ENCODE assay signal across 12 cellular contexts in genomic region chr3:112633191-112633590, GRCh38. TPM values are rescaled to one million over a fixed set of nuclear protein-coding genes. Genes with fewer than 3 reads are reported as not detected.
DNase-seq lines count a peak whose midpoint lies in the region; TF ChIP-seq lines count a peak whose summit lies in the region.
"Had no signal": no experiment of that assay in that cellular context is flagged by ENCODE, and none has a peak within 500 bp of the region (broad histone marks: within the 10 kb centered on the region; RNA-seq: fewer than 3 reads in every experiment).

No MANE protein-coding gene starts in this region.

- H3K9me2 ChIP-seq in hepatocyte (replicated peaks; ENCODE audit: insufficient read depth), result no peaks in the 10 kb centered on the region
- H3K9me2 ChIP-seq in OCI-LY7 (ENCODE audit: insufficient read depth, low read length), result no peaks in the 10 kb centered on the region

- no peak for DNase-seq in hepatocyte (ENCODE audit: low spot score)
- no peak for DNase-seq in transverse colon
- no peak for DNase-seq in OCI-LY7 (ENCODE audit: low spot score)
- DNase-seq in GM10266 (ENCODE audit: extremely low spot score), result no peak
- DNase-seq in effector CD8-positive, alpha-beta T cell (lab: John Stamatoyannopoulos, UW), result no peak
- DNase-seq: activated CD4-positive, alpha-beta memory T cell treated with anti-CD3 and anti-CD28 coated beads for 36 hours; Caco-2; central memory CD4-positive, alpha-beta T cell; T-helper 1 cell had no signal

- no peak for TF ChIP-seq POLR2A in transverse colon (IDR thresholded peaks at IDR 0.05)

- WGBS in hepatocyte (ENCODE audit: low lambda C conversion rate, missing lambda C conversion rate), result 69% methylated on average over 3 of the region's 3 CpGs
- 40 to 44% methylated on average over 3 of the region's 3 CpGs for WGBS in transverse colon (ENCODE audit: low coverage in 1 of 2), 2 donors

- POLR2A ChIA-PET in OCI-LY7 (lab: Charles Lee), result no interaction called here

- no peak overlapping the region for H2AFZ ChIP-seq in hepatocyte
- no peak overlapping the region for H2AFZ ChIP-seq in OCI-LY7 (ENCODE audit: low read length)

- H3K27ac ChIP-seq in HUES6 (ENCODE audit: low read depth, low read length), result peak overlapping the region; percentile 38; the same call in 1 of the 2 replicates
- H3K27ac ChIP-seq in VCaP, result peak overlapping the region; percentile 65
- H3K27ac ChIP-seq in hepatocyte, result peak overlapping the region; percentile 40
- H3K27ac ChIP-seq in transverse colon, result peak overlapping the region; percentile 74 to 87 (median 82)
- H3K27ac ChIP-seq in OCI-LY7 (ENCODE audit: low read depth, low read length, poor library complexity, severe bottlenecking), result no peak overlapping the region
- H3K27ac ChIP-seq: KMS-11 had no signal

- CTCF ChIA-PET in OCI-LY7 (lab: Charles Lee; ENCODE audit: unreplicated experiment), result no interaction called here

- H3K9ac ChIP-seq in HUES6 (ENCODE audit: low read length), result no peak overlapping the region
- H3K9ac ChIP-seq: KMS-11 had no signal

- no TSS peak for BruUV-seq in OCI-LY7 (replicated peaks; lab: Mats Ljungman, UMichigan)

- H3K79me2 ChIP-seq in hepatocyte (no peaks in the 10 kb centered on the region), OCI-LY7 (ENCODE audit: insufficient read depth, low read depth, low read length) (no peaks in the 10 kb centered on the region)

- H3K4me1 ChIP-seq in HUES6 (ENCODE audit: control insufficient read depth, insufficient read depth, low read length) (peaks cover 53% of the 10 kb centered on the region), hepatocyte (ENCODE audit: insufficient read depth) (peaks cover 11% of the 10 kb centered on the region), transverse colon (peaks cover 4 to 51% (median 9%) of the 10 kb centered on the region in 4 donors), OCI-LY7 (ENCODE audit: insufficient read depth, low read length, poor library complexity, severe bottlenecking) (peaks cover 5% of the 10 kb centered on the region)

- TF ChIP-seq CTCF in VCaP (conservative IDR thresholded peaks at IDR 0.05) (no peak), hepatocyte (IDR thresholded peaks at IDR 0.05; ENCODE audit: poor library complexity) (no peak), transverse colon (IDR thresholded peaks at IDR 0.05) (no peak), OCI-LY7 (conservative IDR thresholded peaks at IDR 0.05; ENCODE audit: low read length) (no peak), GM10266 (IDR thresholded peaks at IDR 0.05; ENCODE audit: control insufficient read depth, insufficient read depth, low read depth, missing control alignments) (no peak)

- H4K20me1 ChIP-seq in hepatocyte (ENCODE audit: insufficient read depth, poor library complexity, severe bottlenecking) (no peaks in the 10 kb centered on the region), OCI-LY7 (ENCODE audit: insufficient read depth, low read length) (no peaks in the 10 kb centered on the region)

- intact Hi-C loops in transverse colon (cut with DNase I; ENCODE audit: low total_unique reads) (no loop called here), OCI-LY7 (cut with micrococcal nuclease; ENCODE audit: unreplicated experiment) (no loop called here)

- H3K4me2 ChIP-seq in hepatocyte, result peak overlapping the region; percentile 39
- H3K4me2 ChIP-seq in OCI-LY7 (ENCODE audit: low read length), result no peak overlapping the region
- H3K4me2 ChIP-seq: KMS-11 had no signal

- in situ Hi-C loops in transverse colon (cut with MboI; ENCODE audit: low pct_ligation_motif_present in 1 of 4, low pct_unique_long_range_greater_than_20kb in 1 of 4, low sequenced_read_pairs in 3 of 4), result loop anchor here in 2 of 4 donors (25.0 kb wide), 2 partner anchors 354 to 654 kb away; partner anchors contain the start of genes CD200R1 (in 1 of the 2) and GTPBP8 (in 1 of the 2)

- no peaks in the 10 kb centered on the region for H3K36me3 ChIP-seq in HUES6 (ENCODE audit: control insufficient read depth, insufficient read depth, low read length)
- no peaks in the 10 kb centered on the region for H3K36me3 ChIP-seq in hepatocyte (replicated peaks; ENCODE audit: insufficient read depth, low read depth)
- no peaks in the 10 kb centered on the region for H3K36me3 ChIP-seq in transverse colon
- no peaks in the 10 kb centered on the region for H3K36me3 ChIP-seq in OCI-LY7 (ENCODE audit: insufficient read depth, low read length)

- H3K4me3 ChIP-seq in HUES6 (ENCODE audit: low read depth, low read length) (no peak overlapping the region), hepatocyte (no peak overlapping the region), transverse colon (no peak overlapping the region), OCI-LY7 (ENCODE audit: low read depth, low read length, poor library complexity, severe bottlenecking) (no peak overlapping the region)

- H3K27me3 ChIP-seq in HUES6 (ENCODE audit: control insufficient read depth, insufficient read depth, low read length), result no peaks in the 10 kb centered on the region
- H3K27me3 ChIP-seq in hepatocyte, result no peaks in the 10 kb centered on the region
- H3K27me3 ChIP-seq in transverse colon, result no peaks in the 10 kb centered on the region

- H3K9me3 ChIP-seq in HUES6 (ENCODE audit: control insufficient read depth, insufficient read depth, low read depth, low read length) (no peaks in the 10 kb centered on the region), hepatocyte (ENCODE audit: low read depth) (no peaks in the 10 kb centered on the region), transverse colon (no peaks in the 10 kb centered on the region), OCI-LY7 (ENCODE audit: low read length) (no peaks in the 10 kb centered on the region)
- H3K9me3 ChIP-seq: Caco-2 had no signal

- TF ChIP-seq EP300 in transverse colon (IDR thresholded peaks at IDR 0.05; ENCODE audit: low read depth), result no peak

RNA-seq across cellular contexts. Expression of gene CCDC80, which starts 7.8 kb away (rescaled TPM):
- total RNA-seq in hepatocyte, result 26.6 and 27.1 TPM in 2 replicates
- polyA plus RNA-seq in hepatocyte, result 83.5 and 95.4 TPM in 2 replicates
- total RNA-seq in transverse colon, result 10 to 100 TPM in 2 of 4 donors, 1 to 10 TPM in 2; 6.4 to 55.3 (median 18.4) TPM
- total RNA-seq in OCI-LY7 (2014; rRNA removed; shearing (Covaris generic)), result 0.15 and 0.63 TPM in 2 replicates
- 0.28 and 0.59 TPM in 2 replicates for total RNA-seq in OCI-LY7 (2022)
- total RNA-seq: activated CD4-positive, alpha-beta memory T cell treated with anti-CD3 and anti-CD28 coated beads for 36 hours had no signal

Comparison
In these comparisons a context has a peak if more than half of its experiments do, and no peak if none do; other contexts are left out.
1. RNA of gene CCDC80, which starts 7.8 kb away (total RNA-seq): 6.4 to 55.3 TPM in transverse colon and 26.6 to 27.1 TPM in hepatocyte; 0.15 to 0.63 TPM in OCI-LY7; every median in the first group is over 4 times any median in the second.